ENCODE assay signal across 8 cellular contexts in the genomic region with DNA sequence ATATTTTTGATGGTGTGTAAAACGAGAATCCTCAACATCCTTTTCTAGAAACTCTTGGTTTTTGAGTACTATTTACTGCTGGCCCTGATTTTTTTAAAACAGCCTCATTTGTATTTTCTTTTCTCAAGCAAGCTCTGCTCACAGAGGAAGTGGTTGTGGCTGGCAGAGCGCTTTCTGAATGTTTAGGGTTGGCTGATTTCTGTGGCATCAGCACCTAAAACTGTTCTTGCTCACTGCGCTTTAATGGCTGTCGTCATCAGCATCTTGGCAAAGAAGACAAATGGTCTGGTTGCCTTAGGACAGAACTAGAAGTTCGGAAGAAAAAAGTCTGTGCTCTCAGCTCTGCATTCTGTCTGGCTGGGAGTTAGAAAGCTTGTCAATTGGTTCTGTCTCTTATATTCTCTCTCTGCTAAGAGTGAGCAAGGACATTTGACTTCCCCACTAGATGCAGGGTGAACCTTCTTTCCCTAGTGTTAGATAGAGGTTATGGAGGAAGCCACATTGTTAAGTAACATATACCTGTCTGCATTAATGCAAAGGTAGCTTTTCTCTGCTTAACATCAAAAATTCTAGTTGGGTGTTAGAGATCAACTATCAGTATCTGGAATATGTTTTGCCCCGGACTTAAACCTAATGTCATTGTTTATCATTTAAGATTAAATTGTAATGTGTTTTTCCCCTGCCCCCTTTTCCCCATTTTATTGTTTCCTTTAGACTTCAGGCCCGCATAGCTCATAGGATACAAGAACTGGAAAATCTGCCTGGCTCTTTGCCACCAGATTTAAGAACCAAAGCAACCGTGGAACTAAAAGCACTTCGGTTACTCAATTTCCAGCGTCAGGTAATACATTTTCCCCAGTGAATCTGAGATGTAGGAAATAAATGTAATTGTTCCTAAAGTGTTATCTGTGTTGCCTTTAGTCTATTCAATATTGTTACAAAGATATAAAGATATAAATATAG. TPM values are rescaled to one million over a fixed set of nuclear protein-coding genes. Genes with fewer than 3 reads are reported as not detected.
A peak's percentile ranks its signal among the peaks of the same experiment; 100 is the strongest.
DNase-seq lines count a peak whose midpoint lies in the region; ATAC-seq, FAIRE-seq and TF ChIP-seq lines count a peak whose summit lies in the region.

No MANE protein-coding gene starts in this region.

- intact Hi-C loops in HepG2 (cut with micrococcal nuclease; ENCODE audit: unreplicated experiment) = no loop called here

- FAIRE-seq in HepG2 (lab: Jason Lieb, UNC) = no peak

- WGBS in liver = 82% methylated on average over 10 of the region's 10 CpGs
- 92% methylated on average over 10 of the region's 10 CpGs for WGBS in HepG2 (ENCODE audit: low lambda C conversion rate)
- WGBS in gastroesophageal sphincter (ENCODE audit: low coverage in 1 of 2), 2 donors = 16 to 41% methylated on average over 10 of the region's 10 CpGs

- H3K27ac ChIP-seq in liver (ENCODE audit: low read depth in 1 of 2, low read length in 2 of 2) (no peak overlapping the region), HepG2 (ENCODE audit: extremely low read length, insufficient read depth, low read length) (no peak overlapping the region), gastroesophageal sphincter (peak overlapping the region; percentile 29 to 71 (median 60))

- BruUV-seq in HepG2 (replicated peaks; lab: Mats Ljungman, UMichigan) = no TSS peak

- no peaks in the 10 kb centered on the region for H3K27me3 ChIP-seq in liver (ENCODE audit: control insufficient read depth in 4 of 4, insufficient read depth in 4 of 4, low read length in 3 of 4)
- H3K27me3 ChIP-seq in HepG2 (ENCODE audit: control insufficient read depth in 1 of 2, insufficient read depth in 2 of 2, low read length in 2 of 2) = no peaks in the 10 kb centered on the region
- H3K27me3 ChIP-seq in gastroesophageal sphincter = no peaks in the 10 kb centered on the region

- H3K9me3 ChIP-seq in liver (ENCODE audit: control insufficient read depth in 4 of 4, low read length in 3 of 4) (no peaks in the 10 kb centered on the region), HepG2 (ENCODE audit: low read length) (no peaks in the 10 kb centered on the region), gastroesophageal sphincter (no peaks in the 10 kb centered on the region)

- peaks cover 0 to 40% (median 32%) of the 10 kb centered on the region in 4 donors for H3K36me3 ChIP-seq in liver (ENCODE audit: control insufficient read depth in 4 of 4, insufficient read depth in 3 of 4, low read depth in 1 of 4, low read length in 3 of 4)
- peaks cover 1 to 7% of the 10 kb centered on the region in 2 experiments; a peak in 2 of 5 replicates for H3K36me3 ChIP-seq in HepG2 (replicated peaks in 1 of 2; ENCODE audit: control insufficient read depth in 1 of 2, insufficient read depth in 2 of 2, low read length in 2 of 2)
- H3K36me3 ChIP-seq in gastroesophageal sphincter = peaks cover 0 to 29% of the 10 kb centered on the region in 2 donors

- POLR2A ChIA-PET in HepG2 (lab: Yijun Ruan, JAX) = no interaction called here

- CTCF ChIA-PET in HepG2 (lab: Yijun Ruan, JAX; ENCODE audit: low intra/inter-chr PET ratio, low total read pairs) = no interaction called here

- H3K4me3 ChIP-seq in liver (ENCODE audit: low read depth in 1 of 3, low read length in 3 of 3) (no peak overlapping the region), HepG2 (replicated peaks in 1 of 3; ENCODE audit: insufficient read depth in 1 of 3, low read depth in 2 of 3, low read length in 3 of 3) (no peak overlapping the region), gastroesophageal sphincter (no peak overlapping the region)

- no peaks in the 10 kb centered on the region for H3K4me1 ChIP-seq in liver (ENCODE audit: control insufficient read depth in 4 of 4, insufficient read depth in 4 of 4, low read length in 3 of 4)
- H3K4me1 ChIP-seq in HepG2 (ENCODE audit: insufficient read depth, low read length) = no peaks in the 10 kb centered on the region
- H3K4me1 ChIP-seq in gastroesophageal sphincter = peaks cover 0 to 34% (median 10%) of the 10 kb centered on the region in 3 donors

- no peak overlapping the region for H2AFZ ChIP-seq in HepG2 (ENCODE audit: low read length)

- DNase-seq in HepG2 (ENCODE audit: low spot score) (no peak), SIG-M5 (lab: John Stamatoyannopoulos, UW) (no peak), NCI-H2081 (lab: John Stamatoyannopoulos, UW) (no peak)
- peak; percentile 63 for DNase-seq in activated CD8-positive, alpha-beta memory T cell treated with anti-CD3 and anti-CD28 coated beads, Interleukin-2, amount 50 U/mL, for 48 hours
- peak; percentile 15 to 29 for DNase-seq in stimulated activated CD4-positive, alpha-beta T cell treated with anti-CD3 and anti-CD28 coated beads, Interleukin-1b, Interleukin-23, amount 100 ng/mL, for 4 hours (ENCODE audit: low read depth in 2 of 2)

- H3K9ac ChIP-seq in liver (ENCODE audit: low read depth in 1 of 2, low read length in 2 of 2) (no peak overlapping the region), HepG2 (ENCODE audit: insufficient read depth, low read depth, low read length) (no peak overlapping the region)

- ATAC-seq in HepG2 (no peak), HG03432 (IDR thresholded peaks at IDR 0.05; ENCODE audit: unreplicated experiment) (peak; percentile 95), gastroesophageal sphincter (peak; percentile 82)

- TF ChIP-seq RAD21 in liver (IDR thresholded peaks at IDR 0.05) (no peak), HepG2 (CRISPR knock-in tag; IDR thresholded peaks at IDR 0.05) (no peak)

- in situ Hi-C loops in HepG2 (cut with HindIII; ENCODE audit: extremely low pct_ligation_motif_present, low pct_unique_long_range_greater_than_20kb) = no loop called here

- H4K20me1 ChIP-seq in HepG2 (ENCODE audit: insufficient read depth, low read length) = no peaks in the 10 kb centered on the region

- no peak for TF ChIP-seq POLR2A in HepG2 (IDR thresholded peaks at IDR 0.05; ENCODE audit: insufficient read depth in 1 of 2, low read depth in 2 of 2, low read length in 2 of 2)
- no peak for TF ChIP-seq POLR2A in gastroesophageal sphincter (IDR thresholded peaks at IDR 0.05)

- TF ChIP-seq CTCF in liver (IDR thresholded peaks at IDR 0.05; ENCODE audit: low read depth, low read length, missing input control) (no peak), HepG2 (CRISPR knock-in tag; IDR thresholded peaks at IDR 0.05) (no peak), gastroesophageal sphincter (IDR thresholded peaks at IDR 0.05) (no peak)

- no peaks in the 10 kb centered on the region for H3K79me2 ChIP-seq in HepG2 (ENCODE audit: insufficient read depth, low read length)

- no peak for TF ChIP-seq EP300 in HepG2 (IDR thresholded peaks at IDR 0.05; ENCODE audit: low read depth in 2 of 2, low read length in 2 of 2)
- TF ChIP-seq EP300 in HepG2 (CRISPR knock-in tag; IDR thresholded peaks at IDR 0.05; ENCODE audit: borderline replicate concordance) = no peak
- TF ChIP-seq EP300 in gastroesophageal sphincter (IDR thresholded peaks at IDR 0.05) = no peak

- H3K4me2 ChIP-seq in HepG2 (ENCODE audit: low read depth, low read length) = no peak overlapping the region

TF ChIP-seq in HepG2, 621 proteins besides CTCF, POLR2A, EP300 and RAD21 (continues in another document):
- TF ChIP-seq PRPF4 (IDR thresholded peaks at IDR 0.05; ENCODE audit: low read depth, low read length, poor library complexity, severe bottlenecking) = no peak
- TF ChIP-seq NR2F6 (IDR thresholded peaks at IDR 0.05) = no peak
- TF ChIP-seq NR2F6 (CRISPR knock-in tag; IDR thresholded peaks at IDR 0.05) = no peak
- no peak for TF ChIP-seq ZNF382 (CRISPR knock-in tag; IDR thresholded peaks at IDR 0.05; ENCODE audit: borderline replicate concordance)
- no peak for TF ChIP-seq ZNF550 (CRISPR knock-in tag; IDR thresholded peaks at IDR 0.05; ENCODE audit: borderline replicate concordance)
- no peak for TF ChIP-seq ATM (IDR thresholded peaks at IDR 0.05; ENCODE audit: borderline replicate concordance)
- TF ChIP-seq, protein P1, sequence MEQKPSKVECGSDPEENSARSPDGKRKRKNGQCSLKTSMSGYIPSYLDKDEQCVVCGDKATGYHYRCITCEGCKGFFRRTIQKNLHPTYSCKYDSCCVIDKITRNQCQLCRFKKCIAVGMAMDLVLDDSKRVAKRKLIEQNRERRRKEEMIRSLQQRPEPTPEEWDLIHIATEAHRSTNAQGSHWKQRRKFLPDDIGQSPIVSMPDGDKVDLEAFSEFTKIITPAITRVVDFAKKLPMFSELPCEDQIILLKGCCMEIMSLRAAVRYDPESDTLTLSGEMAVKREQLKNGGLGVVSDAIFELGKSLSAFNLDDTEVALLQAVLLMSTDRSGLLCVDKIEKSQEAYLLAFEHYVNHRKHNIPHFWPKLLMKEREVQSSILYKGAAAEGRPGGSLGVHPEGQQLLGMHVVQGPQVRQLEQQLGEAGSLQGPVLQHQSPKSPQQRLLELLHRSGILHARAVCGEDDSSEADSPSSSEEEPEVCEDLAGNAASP (CRISPR knock-in tag; IDR thresholded peaks at IDR 0.05; ENCODE audit: borderline replicate concordance) = no peak
- no peak for TF ChIP-seq HNRNPK (IDR thresholded peaks at IDR 0.05; ENCODE audit: low read depth, low read length, poor library complexity, severe bottlenecking)

RNA-seq across cellular contexts. Expression of a gene that starts 39.0 kb away (rescaled TPM):
- total RNA-seq in liver = 10 to 100 TPM; 49.4 to 67.0 TPM
- 10 to 100 TPM; 18.8 to 32.8 TPM for polyA plus RNA-seq in liver
- total RNA-seq in HepG2 (2016; rRNA removed; fragmentation: Illumina TruSeq; extraction: Trizol) = 23.7 and 35.5 TPM in 2 replicates
- total RNA-seq in HepG2 (2016; cell fraction: cytosol; rRNA removed; fragmentation: Illumina TruSeq; extraction: Trizol; ENCODE audit: low read depth) = 7.6 and 9.4 TPM in 2 replicates
- 22.4 and 29.1 TPM in 2 replicates for total RNA-seq in HepG2 (2016; cell fraction: insoluble cytoplasmic fraction; rRNA removed; fragmentation: Illumina TruSeq; extraction: Trizol)
- 12.8 and 13.5 TPM in 2 replicates for total RNA-seq in HepG2 (2016; cell fraction: membrane; rRNA removed; fragmentation: Illumina TruSeq; extraction: Trizol)
- total RNA-seq in HepG2 (2016; cell fraction: nucleus; rRNA removed; fragmentation: Illumina TruSeq; extraction: Trizol) = 40.2 and 47.8 TPM in 2 replicates
- polyA plus RNA-seq in HepG2 (2011; rRNA removed) = 22.5 and 24.7 TPM in 2 replicates
- polyA plus RNA-seq in HepG2 (2011; cell fraction: cytosol; rRNA removed) = 14.4 and 15.9 TPM in 2 replicates
- polyA plus RNA-seq in HepG2 (2011; cell fraction: nucleus; rRNA removed) = 23.7 and 25.6 TPM in 2 replicates
- 15.0 and 16.7 TPM in 2 replicates for polyA plus RNA-seq in HepG2 (2012)
- polyA plus RNA-seq in HepG2 (2016; cell fraction: cytosol; fragmentation: Illumina TruSeq; extraction: Trizol; ENCODE audit: low read depth) = 1.1 and 1.4 TPM in 2 replicates
- polyA plus RNA-seq in HepG2 (2016; cell fraction: insoluble cytoplasmic fraction; fragmentation: Illumina TruSeq; extraction: Trizol; ENCODE audit: low read depth) = 25.9 and 26.3 TPM in 2 replicates
- 3.6 and 5.2 TPM in 2 replicates for polyA plus RNA-seq in HepG2 (2016; cell fraction: membrane; fragmentation: Illumina TruSeq; extraction: Trizol; ENCODE audit: low read depth)
- 29.0 and 30.2 TPM in 2 replicates for polyA plus RNA-seq in HepG2 (2016; cell fraction: nucleus; fragmentation: Illumina TruSeq; extraction: Trizol; ENCODE audit: insufficient read depth, low read depth)
- polyA minus RNA-seq in HepG2 (2011; rRNA and poly(A)+ RNA removed; ENCODE audit: low replicate concordance) = 93.2 and 190 TPM in 2 replicates
- polyA minus RNA-seq in HepG2 (2011; cell fraction: cytosol; rRNA and poly(A)+ RNA removed) = 18.9 and 25.9 TPM in 2 replicates
- polyA minus RNA-seq in HepG2 (2011; cell fraction: nucleus; rRNA and poly(A)+ RNA removed) = 94.9 and 103 TPM in 2 replicates
- total RNA-seq in gastroesophageal sphincter = 100 to 1,000 TPM in 2 of 4 donors, 10 to 100 TPM in 2; 90.5 to 133 (median 98.5) TPM

Comparison
In these comparisons a context has a peak if more than half of its experiments do, and no peak if none do; other contexts are left out.
1. H3K27ac ChIP-seq: peak in gastroesophageal sphincter (4 of 4); none in liver (0 of 2) and HepG2 (single experiment).
2. DNase-seq: peak in activated CD8-positive, alpha-beta memory T cell treated with anti-CD3 and anti-CD28 coated beads, Interleukin-2, amount 50 U/mL, for 48 hours (single experiment) and stimulated activated CD4-positive, alpha-beta T cell treated with anti-CD3 and anti-CD28 coated beads, Interleukin-1b, Interleukin-23, amount 100 ng/mL, for 4 hours (2 of 2); none in HepG2 (single experiment), SIG-M5 (single experiment) and NCI-H2081 (0 of 2).